8 cellular contexts compared by ENCODE assay signal in genomic region chr6:8707956-8708772, GRCh38.
DNase-seq lines count a peak whose midpoint lies in the region; ATAC-seq and TF ChIP-seq lines count a peak whose summit lies in the region.

No MANE protein-coding gene starts in this region.

- no peak overlapping the region for H2AFZ ChIP-seq in OCI-LY1 (ENCODE audit: low read length)
- H2AFZ ChIP-seq in fibroblast of lung (ENCODE audit: low read length), result no peak overlapping the region

- no peaks in the 10 kb centered on the region for H3K9me2 ChIP-seq in OCI-LY1 (ENCODE audit: low read depth, low read length)

- TF ChIP-seq CTCF in AG09319 (IDR thresholded peaks at IDR 0.05; ENCODE audit: low read depth, low read length) (peak; percentile 51), HFFc6 (IDR thresholded peaks at IDR 0.05) (peak; percentile 47; the same call in 1 of the 2 replicates), OCI-LY1 (IDR thresholded peaks at IDR 0.05; ENCODE audit: low read length) (peak; percentile 25; the same call in 1 of the 2 replicates), fibroblast of lung (conservative IDR thresholded peaks at IDR 0.05 in 1 of 2, IDR thresholded peaks at IDR 0.05 in 1 of 2; ENCODE audit: low read depth in 1 of 2, low read length in 2 of 2) (peak in 1 of 2 donors; percentile 11)

- H3K9ac ChIP-seq in OCI-LY1 (ENCODE audit: low read length) (no peak overlapping the region), fibroblast of lung (ENCODE audit: insufficient read depth, low read length) (no peak overlapping the region)

- H3K36me3 ChIP-seq in OCI-LY1 (ENCODE audit: insufficient read depth, low read length) (no peaks in the 10 kb centered on the region), fibroblast of lung (ENCODE audit: control insufficient read depth, insufficient read depth, low read length) (no peaks in the 10 kb centered on the region)

- H3F3A ChIP-seq in OCI-LY1 (ENCODE audit: insufficient read depth, low read length), result no peaks in the 10 kb centered on the region

- H3K9me3 ChIP-seq in OCI-LY1 (ENCODE audit: low read length), result no peaks in the 10 kb centered on the region
- H3K9me3 ChIP-seq in fibroblast of lung (ENCODE audit: control insufficient read depth, insufficient read depth, low read depth, low read length), result no peaks in the 10 kb centered on the region

- no peak overlapping the region for H3K27ac Mint-ChIP-seq in HFFc6

- H3K9me3 Mint-ChIP-seq in HFFc6, result peaks cover 15% of the 10 kb centered on the region

- H3K4me3 Mint-ChIP-seq in HFFc6, result no peak overlapping the region

- no peak for ATAC-seq in HG03175 (IDR thresholded peaks at IDR 0.05; ENCODE audit: unreplicated experiment)

- H3K79me2 ChIP-seq in OCI-LY1 (ENCODE audit: insufficient read depth, low read length) (no peaks in the 10 kb centered on the region), fibroblast of lung (ENCODE audit: control insufficient read depth, insufficient read depth, low read length) (no peaks in the 10 kb centered on the region)

- no peaks in the 10 kb centered on the region for H3K4me1 ChIP-seq in OCI-LY1 (ENCODE audit: insufficient read depth, low read length, severe bottlenecking)
- no peaks in the 10 kb centered on the region for H3K4me1 ChIP-seq in fibroblast of lung (ENCODE audit: control insufficient read depth, extremely low read depth, insufficient read depth, low read length)

- H3K4me3 ChIP-seq in OCI-LY1 (ENCODE audit: low read depth, low read length, poor library complexity, severe bottlenecking) (no peak overlapping the region), fibroblast of lung (replicated peaks in 1 of 4; ENCODE audit: control extremely low read depth in 1 of 4, insufficient read depth in 1 of 4, low read depth in 3 of 4, low read length in 4 of 4) (no peak overlapping the region)

- no peaks in the 10 kb centered on the region for H4K20me1 ChIP-seq in OCI-LY1 (ENCODE audit: insufficient read depth, low read length)
- H4K20me1 ChIP-seq in fibroblast of lung (ENCODE audit: control insufficient read depth, extremely low read depth, insufficient read depth, low read length), result no peaks in the 10 kb centered on the region

- H3K27me3 ChIP-seq in OCI-LY1 (ENCODE audit: insufficient read depth, low read length) (no peaks in the 10 kb centered on the region), fibroblast of lung (ENCODE audit: control insufficient read depth, insufficient read depth, low read length) (no peaks in the 10 kb centered on the region)

- no peaks in the 10 kb centered on the region for H3K27me3 Mint-ChIP-seq in HFFc6 (ENCODE audit: insufficient read depth)

- H3K4me2 ChIP-seq in OCI-LY1 (ENCODE audit: low read length), result no peak overlapping the region
- H3K4me2 ChIP-seq in fibroblast of lung (ENCODE audit: extremely low read depth, insufficient read depth, low read length), result no peak overlapping the region

- H3K27ac ChIP-seq in OCI-LY1 (ENCODE audit: low read depth, low read length, poor library complexity, severe bottlenecking) (no peak overlapping the region), fibroblast of lung (ENCODE audit: insufficient read depth, low read length) (no peak overlapping the region)

- peak; percentile 7 for DNase-seq in AG09319 (ENCODE audit: extremely low read depth, low read depth)
- peak; percentile 1 for DNase-seq in HFFc6
- peak; percentile 2 to 31 for DNase-seq in fibroblast of lung (ENCODE audit: low read depth in 2 of 2)
- peak; percentile 7 for DNase-seq in putamen (ENCODE audit: low spot score)
- DNase-seq in stimulated activated CD4-positive, alpha-beta T cell treated with anti-CD3 and anti-CD28 coated beads, Interleukin-4, amount 100 ng/mL, for 4 hours, result no peak
- no peak for DNase-seq in activated gamma-delta T cell (lab: John Stamatoyannopoulos, UW)

- no peaks in the 10 kb centered on the region for H3K4me1 Mint-ChIP-seq in HFFc6 (ENCODE audit: low read depth)

- H3K36me3 Mint-ChIP-seq in HFFc6 (ENCODE audit: low read depth), result no peaks in the 10 kb centered on the region

Comparison
In these comparisons a context has a peak if more than half of its experiments do, and no peak if none do; other contexts are left out.
1. DNase-seq: peak in AG09319 (single experiment), HFFc6 (single experiment), fibroblast of lung (2 of 2) and putamen (single experiment); none in stimulated activated CD4-positive, alpha-beta T cell treated with anti-CD3 and anti-CD28 coated beads, Interleukin-4, amount 100 ng/mL, for 4 hours (0 of 2) and activated gamma-delta T cell (single experiment).